ENCODE assay signal across 8 cellular contexts in the genomic region with DNA sequence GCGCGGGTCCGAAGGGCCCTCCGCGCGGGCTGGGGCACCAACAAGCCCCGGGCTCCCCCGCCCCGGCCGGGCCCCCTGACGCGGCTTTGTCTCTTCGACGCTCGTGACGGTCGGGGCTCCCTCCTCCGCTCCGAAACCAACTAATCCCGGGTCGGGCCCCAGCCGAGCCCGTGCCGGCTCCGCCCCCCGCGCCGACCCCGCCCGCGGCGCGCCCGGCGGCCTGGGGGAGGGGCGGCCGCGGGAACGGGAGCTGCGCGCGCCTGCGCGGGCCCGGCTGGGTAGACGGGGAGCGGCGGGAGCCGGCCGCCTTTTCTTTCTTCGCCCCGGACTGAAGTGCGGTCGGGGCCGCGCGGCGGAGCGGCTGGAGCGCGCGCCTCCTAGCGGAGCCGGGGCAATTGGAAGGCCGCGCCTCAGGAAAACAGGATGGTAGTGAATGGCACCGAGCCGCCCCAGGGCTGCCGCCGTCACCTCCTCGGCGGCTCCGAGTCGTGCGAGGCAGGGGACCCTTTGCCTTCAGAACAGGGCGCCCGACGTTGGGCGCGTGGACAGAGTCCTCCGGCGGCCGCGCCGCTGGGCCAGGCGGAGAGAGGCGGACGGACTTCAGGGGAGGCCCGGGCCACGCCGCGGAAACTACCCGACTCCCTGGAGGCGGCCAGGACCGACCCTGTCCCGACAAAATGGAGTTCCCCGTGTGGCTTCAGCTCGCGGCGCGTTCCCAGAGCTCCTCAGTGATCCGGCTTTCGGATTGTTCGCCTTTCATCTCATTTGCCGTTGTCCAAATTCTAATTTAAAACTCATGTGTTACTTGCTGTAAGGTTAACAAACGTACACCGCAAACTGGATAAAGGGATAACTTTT. TPM values are rescaled to one million over a fixed set of nuclear protein-coding genes. Genes with fewer than 3 reads are reported as not detected.
DNase-seq lines count a peak whose midpoint lies in the region; ATAC-seq and TF ChIP-seq lines count a peak whose summit lies in the region.

A gene with protein sequence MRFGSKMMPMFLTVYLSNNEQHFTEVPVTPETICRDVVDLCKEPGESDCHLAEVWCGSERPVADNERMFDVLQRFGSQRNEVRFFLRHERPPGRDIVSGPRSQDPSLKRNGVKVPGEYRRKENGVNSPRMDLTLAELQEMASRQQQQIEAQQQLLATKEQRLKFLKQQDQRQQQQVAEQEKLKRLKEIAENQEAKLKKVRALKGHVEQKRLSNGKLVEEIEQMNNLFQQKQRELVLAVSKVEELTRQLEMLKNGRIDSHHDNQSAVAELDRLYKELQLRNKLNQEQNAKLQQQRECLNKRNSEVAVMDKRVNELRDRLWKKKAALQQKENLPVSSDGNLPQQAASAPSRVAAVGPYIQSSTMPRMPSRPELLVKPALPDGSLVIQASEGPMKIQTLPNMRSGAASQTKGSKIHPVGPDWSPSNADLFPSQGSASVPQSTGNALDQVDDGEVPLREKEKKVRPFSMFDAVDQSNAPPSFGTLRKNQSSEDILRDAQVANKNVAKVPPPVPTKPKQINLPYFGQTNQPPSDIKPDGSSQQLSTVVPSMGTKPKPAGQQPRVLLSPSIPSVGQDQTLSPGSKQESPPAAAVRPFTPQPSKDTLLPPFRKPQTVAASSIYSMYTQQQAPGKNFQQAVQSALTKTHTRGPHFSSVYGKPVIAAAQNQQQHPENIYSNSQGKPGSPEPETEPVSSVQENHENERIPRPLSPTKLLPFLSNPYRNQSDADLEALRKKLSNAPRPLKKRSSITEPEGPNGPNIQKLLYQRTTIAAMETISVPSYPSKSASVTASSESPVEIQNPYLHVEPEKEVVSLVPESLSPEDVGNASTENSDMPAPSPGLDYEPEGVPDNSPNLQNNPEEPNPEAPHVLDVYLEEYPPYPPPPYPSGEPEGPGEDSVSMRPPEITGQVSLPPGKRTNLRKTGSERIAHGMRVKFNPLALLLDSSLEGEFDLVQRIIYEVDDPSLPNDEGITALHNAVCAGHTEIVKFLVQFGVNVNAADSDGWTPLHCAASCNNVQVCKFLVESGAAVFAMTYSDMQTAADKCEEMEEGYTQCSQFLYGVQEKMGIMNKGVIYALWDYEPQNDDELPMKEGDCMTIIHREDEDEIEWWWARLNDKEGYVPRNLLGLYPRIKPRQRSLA (minus strand): TSS at position 138 of the 858 bp plus-strand sequence. CDS start 267 bp downstream, outside the sequence.

- H3K36me3 Mint-ChIP-seq in H9 (ENCODE audit: insufficient read depth in 1 of 3, low read depth in 3 of 3): no peaks in the 10 kb centered on the region; a peak in 1 of 7 replicates

- no peak within 1 kb of the TSS for H4K91ac ChIP-seq in H9 (ENCODE audit: insufficient read length, low read depth, low read length)

- peak within 1 kb of the TSS; percentile 100 for H3K14ac ChIP-seq in H9 (ENCODE audit: insufficient read depth, low read length)

- no peak within 1 kb of the TSS for H3K23ac ChIP-seq in H9 (ENCODE audit: insufficient read length, low read depth, low read length)

- peak; percentile 84 for ATAC-seq in foreskin keratinocyte

- no peaks in the 10 kb centered on the region for H3K4me1 ChIP-seq in H9 (ENCODE audit: insufficient read depth, low read length)
- H3K4me1 ChIP-seq in Loucy (ENCODE audit: insufficient read depth, low read length, poor library complexity, severe bottlenecking): peaks cover 26% of the 10 kb centered on the region
- peaks cover 4% of the 10 kb centered on the region; the same call in 1 of the 2 replicates for H3K4me1 ChIP-seq in SJCRH30
- peaks cover 18% of the 10 kb centered on the region for H3K4me1 ChIP-seq in foreskin keratinocyte
- peaks cover 8% of the 10 kb centered on the region for H3K4me1 ChIP-seq in neuron (ENCODE audit: insufficient read depth, low read length)

- no peak within 1 kb of the TSS for H2AK5ac ChIP-seq in H9 (ENCODE audit: insufficient read length, low read length)

- H3K9me2 ChIP-seq in Loucy (replicated peaks; ENCODE audit: low read depth, low read length): no peaks in the 10 kb centered on the region

- peak; percentile 74 for TF ChIP-seq CTCF in H9 (conservative IDR thresholded peaks at IDR 0.05)
- peak; percentile 47 for TF ChIP-seq CTCF in Loucy (conservative IDR thresholded peaks at IDR 0.05; ENCODE audit: low read length)
- peak; percentile 90 for TF ChIP-seq CTCF in foreskin keratinocyte (conservative IDR thresholded peaks at IDR 0.05)
- no peak for TF ChIP-seq CTCF in subcutaneous adipose tissue (IDR thresholded peaks at IDR 0.05; ENCODE audit: low read depth)

- H3K36me3 ChIP-seq in Loucy (ENCODE audit: insufficient read depth, low read length) (no peaks in the 10 kb centered on the region), SJCRH30 (no peaks in the 10 kb centered on the region), neuron (ENCODE audit: insufficient read depth, low read length) (no peaks in the 10 kb centered on the region)

- no peaks in the 10 kb centered on the region; a peak in 1 of 5 replicates for H3K9me3 Mint-ChIP-seq in H9

- H4K20me1 ChIP-seq in H9 (ENCODE audit: control insufficient read depth, insufficient read depth, insufficient read length): no peaks in the 10 kb centered on the region
- H4K20me1 ChIP-seq in Loucy (ENCODE audit: insufficient read depth, low read length, poor library complexity, severe bottlenecking): peaks cover 33% of the 10 kb centered on the region

- H3K79me1 ChIP-seq in H9 (ENCODE audit: insufficient read depth, low read depth, low read length, poor library complexity, severe bottlenecking): no peaks in the 10 kb centered on the region

- peak within 1 kb of the TSS; percentile 93 for H3K4me2 ChIP-seq in H9 (ENCODE audit: insufficient read depth, insufficient read length, low read length)
- peak within 1 kb of the TSS; percentile 84 for H3K4me2 ChIP-seq in Loucy (ENCODE audit: low read depth, low read length, poor library complexity, severe bottlenecking)

- H2AFZ ChIP-seq in H9 (ENCODE audit: low read length) (no peak within 1 kb of the TSS), Loucy (ENCODE audit: low read length) (peak within 1 kb of the TSS; percentile 85), neuron (ENCODE audit: low read depth, low read length) (peak within 1 kb of the TSS; percentile 97)

- H2BK15ac ChIP-seq in H9 (ENCODE audit: low read depth, low read length): no peak within 1 kb of the TSS

- no CpG with 5 or more reads among the region's 107 CpGs for WGBS in H9 (ENCODE audit: extremely low coverage, insufficient read length, low lambda C conversion rate)

- H3K4ac ChIP-seq in H9 (ENCODE audit: low read depth, low read length): no peak within 1 kb of the TSS; the same call in 1 of the 2 replicates

- 0 out of 2 replicates have a peak, but pooled peaks cover 3% of the 10 kb centered on the region for H3F3A ChIP-seq in Loucy (ENCODE audit: low read depth)

- peak within 1 kb of the TSS; percentile 92 to 96 for H3K4me3 Mint-ChIP-seq in H9

- H3K56ac ChIP-seq in H9 (ENCODE audit: insufficient read length, low read depth, low read length): no peak within 1 kb of the TSS

- H3K9me3 ChIP-seq in H9 (ENCODE audit: control insufficient read depth, low read depth, low read length) (no peaks in the 10 kb centered on the region), Loucy (ENCODE audit: insufficient read depth, low read depth, low read length) (no peaks in the 10 kb centered on the region), SJCRH30 (replicated peaks) (no peaks in the 10 kb centered on the region), neuron (ENCODE audit: low read length) (no peaks in the 10 kb centered on the region)

- H3K18ac ChIP-seq in H9 (ENCODE audit: insufficient read length, low read depth, low read length): peak within 1 kb of the TSS; percentile 100

- H3K79me2 ChIP-seq in H9 (ENCODE audit: insufficient read depth, low read length): peaks cover 15% of the 10 kb centered on the region
- H3K79me2 ChIP-seq in Loucy (ENCODE audit: insufficient read depth, low read length): peaks cover 44% of the 10 kb centered on the region

- H4K5ac ChIP-seq in H9 (ENCODE audit: insufficient read length, low read depth, low read length): peak within 1 kb of the TSS; percentile 43

- peaks cover 19 to 20% of the 10 kb centered on the region in 2 experiments for H3K4me1 Mint-ChIP-seq in H9

- H3K27ac ChIP-seq in H9 (ENCODE audit: insufficient read length, low read depth, low read length) (peak within 1 kb of the TSS; percentile 81), SJCRH30 (peak within 1 kb of the TSS; percentile 98), foreskin keratinocyte (peak within 1 kb of the TSS; percentile 98)

- H3K27me3 ChIP-seq in H9 (ENCODE audit: insufficient read depth, low read length): no peaks in the 10 kb centered on the region
- no peaks in the 10 kb centered on the region for H3K27me3 ChIP-seq in Loucy (ENCODE audit: insufficient read depth, low read length, poor library complexity, severe bottlenecking)
- no peaks in the 10 kb centered on the region for H3K27me3 ChIP-seq in SJCRH30
- no peaks in the 10 kb centered on the region for H3K27me3 ChIP-seq in foreskin keratinocyte
- peaks cover 5% of the 10 kb centered on the region for H3K27me3 ChIP-seq in neuron (ENCODE audit: insufficient read depth, low read length)

- H2BK5ac ChIP-seq in H9 (ENCODE audit: insufficient read length, low read length): peak within 1 kb of the TSS; percentile 5

- H2BK12ac ChIP-seq in H9 (ENCODE audit: insufficient read length, low read depth, low read length): peak within 1 kb of the TSS; percentile 57

- H3K27ac Mint-ChIP-seq in H9: peak within 1 kb of the TSS; percentile 98 to 99 (median 99)

- H2BK120ac ChIP-seq in H9 (ENCODE audit: low read depth, low read length, poor library complexity, severe bottlenecking): no peak within 1 kb of the TSS

- DNase-seq in GM04503 (ENCODE audit: low read depth) (peak; percentile 47), H9 (peak; percentile 87), SJCRH30 (peak; percentile 90 to 93), foreskin keratinocyte (peak; percentile 61 to 82)
- DNase-seq in activated gamma-delta T cell treated with anti-CD3 and anti-CD28 coated beads, Interleukin-2, amount 50 U/mL, for 16 hours (ENCODE audit: low read depth): peak; percentile 76

- H2BK20ac ChIP-seq in H9 (ENCODE audit: low read depth, low read length, poor library complexity, severe bottlenecking): no peak within 1 kb of the TSS

- H4K8ac ChIP-seq in H9 (replicated peaks; ENCODE audit: insufficient read length, low read depth, low read length): no peak within 1 kb of the TSS

- H3K27me3 Mint-ChIP-seq in H9 (ENCODE audit: low read depth): peaks cover 3% of the 10 kb centered on the region; the same call in 1 of the 2 replicates

- peak within 1 kb of the TSS; percentile 84 for H3K4me3 ChIP-seq in Loucy (ENCODE audit: low read length, poor library complexity, severe bottlenecking)
- H3K4me3 ChIP-seq in SJCRH30: peak within 1 kb of the TSS; percentile 93
- peak within 1 kb of the TSS; percentile 99 for H3K4me3 ChIP-seq in neuron (ENCODE audit: low read length)

- no peak within 1 kb of the TSS for H3T11ph ChIP-seq in H9 (ENCODE audit: low read length)

- H3K9ac ChIP-seq in H9 (ENCODE audit: extremely low read depth, insufficient read length, low read length): peak within 1 kb of the TSS; percentile 98
- peak within 1 kb of the TSS; percentile 81 for H3K9ac ChIP-seq in Loucy (ENCODE audit: low read depth, low read length, poor library complexity, severe bottlenecking)

- peaks cover 10% of the 10 kb centered on the region for H3K23me2 ChIP-seq in H9 (ENCODE audit: insufficient read length, low read depth, low read length, poor library complexity, severe bottlenecking)

RNA-seq across cellular contexts. Expression of the gene that starts here (rescaled TPM):
- 46.2 and 49.7 TPM in 2 replicates for total RNA-seq in H9 (2021)
- total RNA-seq in SJCRH30 (2014; rRNA removed; shearing (Covaris generic)): 51.2 and 54.4 TPM in 2 replicates
- total RNA-seq in foreskin keratinocyte: 16.8 TPM in 2 replicates
- polyA plus RNA-seq in foreskin keratinocyte: 4.2 and 5.6 TPM in 2 replicates
- 10 to 100 TPM; 18.9 to 56.5 (median 34.7) TPM for total RNA-seq in subcutaneous adipose tissue

Comparison
In these comparisons a context has a peak if more than half of its experiments do, and no peak if none do; other contexts are left out.
1. Peak in every context shown above with its lines: DNase-seq, ATAC-seq, H3K4me3 ChIP-seq and H3K27ac ChIP-seq.